21 cellular contexts compared by ENCODE assay signal in genomic region chr11:19827399-19828135, GRCh38.
DNase-seq lines count a peak whose midpoint lies in the region; ATAC-seq and TF ChIP-seq lines count a peak whose summit lies in the region.
"Had no signal": no experiment of that assay in that cellular context is flagged by ENCODE, and none has a peak within 500 bp of the region (broad histone marks: within the 10 kb centered on the region; RNA-seq: fewer than 3 reads in every experiment).

No MANE protein-coding gene starts in this region.

- peaks cover 53% of the 10 kb centered on the region for H3K4me1 ChIP-seq in HUES48 (ENCODE audit: control insufficient read depth, insufficient read depth, low read length)
- H3K4me1 ChIP-seq in colonic mucosa: no peaks in the 10 kb centered on the region
- H3K4me1 ChIP-seq: spleen had no signal

- TF ChIP-seq CTCF in colonic mucosa (IDR thresholded peaks at IDR 0.05): no peak

- H3K27me3 ChIP-seq in HUES48 (ENCODE audit: control insufficient read depth, insufficient read depth, low read length): no peaks in the 10 kb centered on the region
- H3K27me3 ChIP-seq in colonic mucosa: no peaks in the 10 kb centered on the region
- H3K27me3 ChIP-seq: BLaER1 treated with 17β-estradiol and CSF1 and Interleukin-3, amounts not matched to agents 10 nM and 100 nM; brain microvascular endothelial cell; spleen; transverse colon had no signal

- DNase-seq in DMS53 (lab: John Stamatoyannopoulos, UW) (peak; percentile 10), DMS53 treated with DMSO at 0.1 percent for 48 hours (lab: John Stamatoyannopoulos, UW; ENCODE audit: unreplicated experiment) (no peak), colonic mucosa (peak; percentile 25), left kidney (ENCODE audit: low read depth, low spot score) (peak; percentile 61), cerebellar cortex (ENCODE audit: low spot score) (no peak), OCI-M2 (lab: John Stamatoyannopoulos, UW; ENCODE audit: unreplicated experiment) (no peak)
- DNase-seq: activated CD4-positive, alpha-beta T cell treated with anti-CD3 and anti-CD28 coated beads for 1 hour; activated CD8-positive, alpha-beta memory T cell treated with anti-CD3 and anti-CD28 coated beads, Interleukin-2, amount 50 U/mL, for 4 hours; brain microvascular endothelial cell; natural killer cell; NCI-H2081 treated with DMSO at 0.1 percent for 48 hours; NK-92 treated with Interleukin-12 subunit alpha and Interleukin-12 subunit beta, amount 100 ng/mL, for 24 hours; SHP77 treated with DMSO at 0.1 percent for 48 hours; spleen; T-helper 9 cell; transverse colon had no signal

- H3K9me3 ChIP-seq in HUES48 (ENCODE audit: control insufficient read depth, insufficient read depth, low read length) (no peaks in the 10 kb centered on the region), colonic mucosa (no peaks in the 10 kb centered on the region)
- H3K9me3 ChIP-seq: BLaER1 treated with 17β-estradiol and CSF1 and Interleukin-3, amounts not matched to agents 10 nM and 100 nM; prostate gland; spleen; transverse colon had no signal

- H3K27ac ChIP-seq in HUES48 (ENCODE audit: low read depth, low read length): peak overlapping the region; percentile 78
- no peak overlapping the region for H3K27ac ChIP-seq in colonic mucosa
- H3K27ac ChIP-seq: BLaER1 treated with 17β-estradiol and CSF1 and Interleukin-3, amounts not matched to agents 10 nM and 100 nM; brain microvascular endothelial cell; prostate gland; spleen; transverse colon had no signal

- ATAC-seq in GM21825 (IDR thresholded peaks at IDR 0.05; ENCODE audit: unreplicated experiment): no peak
- ATAC-seq: natural killer cell; stimulated activated memory B cell treated with anti-CD40 and anti-IgM and Interleukin-4, amounts not matched to agents 10 μg/mL and 1 μg/mL and 100 μg/mL, for 72 hours had no signal

- H3K9ac ChIP-seq in HUES48 (ENCODE audit: low read depth, low read length): no peak overlapping the region
- no peak overlapping the region for H3K9ac ChIP-seq in colonic mucosa (ENCODE audit: low read depth in 2 of 2, low read length in 2 of 2)
- H3K9ac ChIP-seq: BLaER1 treated with 17β-estradiol and CSF1 and Interleukin-3, amounts not matched to agents 10 nM and 100 nM had no signal

- peaks cover 2% of the 10 kb centered on the region; the same call in 1 of the 2 replicates for H3K36me3 ChIP-seq in HUES48 (ENCODE audit: control insufficient read depth, insufficient read depth, low read length)
- H3K36me3 ChIP-seq in colonic mucosa: no peaks in the 10 kb centered on the region
- H3K36me3 ChIP-seq: BLaER1 treated with 17β-estradiol and CSF1 and Interleukin-3, amounts not matched to agents 10 nM and 100 nM; brain microvascular endothelial cell; prostate gland; spleen; transverse colon had no signal

- H3K4me3 ChIP-seq in HUES48 (ENCODE audit: low read depth, low read length): no peak overlapping the region
- H3K4me3 ChIP-seq in colonic mucosa: no peak overlapping the region
- H3K4me3 ChIP-seq: BLaER1 treated with 17β-estradiol and CSF1 and Interleukin-3, amounts not matched to agents 10 nM and 100 nM; prostate gland; spleen; transverse colon had no signal

- intact Hi-C loops in colonic mucosa (cut with DNase I): no loop called here

Comparison
In these comparisons a context has a peak if more than half of its experiments do, and no peak if none do; other contexts are left out.
1. DNase-seq: peak in DMS53 (single experiment), colonic mucosa (single experiment) and left kidney (single experiment); none in DMS53 treated with DMSO at 0.1 percent for 48 hours (single experiment), cerebellar cortex (single experiment) and OCI-M2 (single experiment).